Comparison of ENCODE assay signal across 17 cellular contexts in the genomic region with DNA sequence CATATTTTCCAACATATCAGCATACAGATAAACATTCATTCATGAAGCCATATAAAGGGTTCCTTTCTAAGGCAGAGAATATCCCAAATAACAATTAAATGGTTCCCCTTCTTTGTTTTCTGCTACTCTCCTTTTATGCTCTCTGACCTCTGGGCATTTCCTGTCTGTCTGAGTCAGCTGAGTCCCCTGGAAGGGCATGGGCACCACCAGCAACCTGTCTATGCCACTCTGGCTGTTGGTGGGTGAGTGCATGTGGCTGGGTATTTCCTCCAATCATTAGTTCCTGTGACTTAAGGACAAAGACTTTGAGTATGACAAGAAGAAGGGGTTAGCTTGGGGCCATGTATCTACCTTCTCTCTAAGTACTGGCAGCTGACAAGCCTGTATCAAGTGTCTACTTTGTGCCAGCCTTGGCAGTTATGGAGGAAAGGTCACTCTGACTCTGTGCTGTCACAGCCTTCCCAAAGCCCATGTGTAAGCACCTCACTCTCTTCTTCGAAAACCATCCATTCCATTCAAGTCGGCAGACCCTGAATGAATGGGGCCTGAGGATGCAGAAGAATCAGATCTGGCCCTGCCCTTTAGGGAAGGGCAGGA.
A peak's percentile ranks its signal among the peaks of the same experiment; 100 is the strongest.
DNase-seq lines count a peak whose midpoint lies in the region; ATAC-seq and TF ChIP-seq lines count a peak whose summit lies in the region.
"Had no signal": no experiment of that assay in that cellular context is flagged by ENCODE, and none has a peak within 500 bp of the region (broad histone marks: within the 10 kb centered on the region; RNA-seq: fewer than 3 reads in every experiment).

No MANE protein-coding gene starts in this region.

- H3K27ac ChIP-seq in heart right ventricle: peak overlapping the region in 1 of 10 donors; percentile 15
- H3K27ac ChIP-seq: SJSA1 had no signal

- no peak for DNase-seq in GM20000 (ENCODE audit: low spot score)
- DNase-seq in Jurkat, Clone E6-1 (ENCODE audit: low read depth, low spot score): peak; percentile 15
- DNase-seq in heart right ventricle: no peak
- DNase-seq in posterior vena cava (ENCODE audit: low spot score): peak; percentile 3
- DNase-seq in amniotic stem cell (lab: John Stamatoyannopoulos, UW): no peak
- DNase-seq in GM10266 (ENCODE audit: extremely low spot score): no peak
- DNase-seq: Caco-2, DMS53, H9, NCI-H1105, NCI-H1694 treated with DMSO at 0.1 percent for 48 hours, NCI-H345, NCI-H526, OCI-M1, RPMI8226 had no signal

- H3K4me3 ChIP-seq in Jurkat, Clone E6-1 (ENCODE audit: low read length): no peak overlapping the region
- no peak overlapping the region for H3K4me3 ChIP-seq in heart right ventricle
- H3K4me3 ChIP-seq: SJSA1 had no signal

- WGBS in heart right ventricle, 2 donors: 75 to 88% methylated on average over 2 of the region's 2 CpGs

- no peaks in the 10 kb centered on the region for H3K27me3 ChIP-seq in heart right ventricle
- H3K27me3 ChIP-seq: SJSA1 had no signal

- H3K36me3 ChIP-seq in heart right ventricle: peaks cover 0 to 26% (median 0%) of the 10 kb centered on the region in 9 donors
- H3K36me3 ChIP-seq: SJSA1 had no signal

- ATAC-seq in heart right ventricle: peak in 7 of 8 donors; percentile 13 to 69 (median 63)
- ATAC-seq in HG02970 (IDR thresholded peaks at IDR 0.05; ENCODE audit: low FRiP score, unreplicated experiment): no peak

- H3K4me1 ChIP-seq in heart right ventricle: peaks cover 0 to 43% (median 34%) of the 10 kb centered on the region in 9 donors
- H3K4me1 ChIP-seq: Caco-2, SJSA1 had no signal

- H3K9me3 ChIP-seq in heart right ventricle: no peaks in the 10 kb centered on the region
- H3K9me3 ChIP-seq: Caco-2, SJSA1 had no signal

- intact Hi-C loops in heart right ventricle (cut with DNase I) (no loop called here), posterior vena cava (cut with DNase I) (no loop called here)

- TF ChIP-seq CTCF in GM20000 (IDR thresholded peaks at IDR 0.05; ENCODE audit: extremely low read depth, missing control alignments) (peak; percentile 3), heart right ventricle (IDR thresholded peaks at IDR 0.05) (no peak), GM10266 (IDR thresholded peaks at IDR 0.05; ENCODE audit: control insufficient read depth, insufficient read depth, low read depth, missing control alignments) (no peak)

Comparison
In these comparisons a context has a peak if more than half of its experiments do, and no peak if none do; other contexts are left out.
1. DNase-seq: peak in Jurkat, Clone E6-1 (single experiment) and posterior vena cava (single experiment); none in GM20000 (single experiment), heart right ventricle (0 of 2), amniotic stem cell (single experiment) and GM10266 (single experiment).